9 cellular contexts compared by ENCODE assay signal in the genomic region with DNA sequence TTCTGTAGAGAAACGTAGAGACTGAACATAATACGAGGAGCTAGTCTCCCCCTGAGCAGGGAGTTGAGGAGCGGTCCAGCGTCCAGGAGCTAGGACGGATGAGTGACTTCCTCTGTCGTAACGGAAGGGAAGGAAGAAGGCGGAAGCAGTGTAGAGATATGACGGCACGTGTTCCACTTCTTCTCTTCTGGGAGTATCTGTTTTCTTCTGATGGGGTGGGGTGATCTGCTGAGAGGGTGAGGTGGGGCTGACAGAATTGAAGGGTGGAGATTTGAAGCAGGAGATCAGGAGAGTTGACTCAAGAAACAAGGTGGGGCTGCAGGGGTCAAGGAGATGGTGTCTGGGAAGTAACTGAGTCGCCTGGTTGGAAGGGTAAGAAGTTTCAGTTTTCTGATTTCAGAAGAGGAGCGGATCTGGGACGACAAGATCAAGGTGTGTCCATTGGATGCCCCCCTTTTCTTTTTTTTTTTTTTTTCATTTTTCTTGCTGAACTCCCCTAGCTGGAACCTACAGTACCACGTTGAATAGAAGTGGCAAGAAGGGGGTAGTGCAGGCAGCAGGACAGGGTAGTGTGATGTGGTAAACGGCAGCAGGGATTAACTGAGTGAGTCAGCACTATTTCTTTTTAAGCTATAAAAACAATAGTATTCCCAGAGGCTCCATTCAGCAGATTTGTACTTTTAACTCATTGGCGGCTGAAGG. TPM values are rescaled to one million over a fixed set of nuclear protein-coding genes. Genes with fewer than 3 reads are reported as not detected.
A peak's percentile ranks its signal among the peaks of the same experiment; 100 is the strongest.
DNase-seq lines count a peak whose midpoint lies in the region; ATAC-seq, FAIRE-seq and TF ChIP-seq lines count a peak whose summit lies in the region.
"Had no signal": no experiment of that assay in that cellular context is flagged by ENCODE, and none has a peak within 500 bp of the region (broad histone marks: within the 10 kb centered on the region; RNA-seq: fewer than 3 reads in every experiment).

No MANE protein-coding gene starts in this region.

- peaks cover 3% of the 10 kb centered on the region for H3K79me1 ChIP-seq in trophoblast cell (ENCODE audit: low read length)

- no peak overlapping the region for H3K18ac ChIP-seq in trophoblast cell (ENCODE audit: low read length)

- intact Hi-C loops in sciatic nerve (cut with DNase I): no loop called here

- H3K27me3 ChIP-seq in esophagus (ENCODE audit: control insufficient read depth in 1 of 2, insufficient read depth in 2 of 2, low read length in 2 of 2): no peaks in the 10 kb centered on the region
- H3K27me3 ChIP-seq in trophoblast cell (ENCODE audit: insufficient read depth, low read length): no peaks in the 10 kb centered on the region
- H3K27me3 ChIP-seq: cardiac muscle cell had no signal

- peak overlapping the region; percentile 87 to 94 for H3K27ac ChIP-seq in esophagus (ENCODE audit: low read depth in 2 of 2, low read length in 1 of 2)
- no peak overlapping the region for H3K27ac ChIP-seq in trophoblast cell (ENCODE audit: low read depth, low read length)
- H3K27ac ChIP-seq: cardiac muscle cell had no signal

- FAIRE-seq in GM12891 (lab: Jason Lieb, UNC) (peak; percentile 16), HTR-8/SVneo (lab: Jason Lieb, UNC) (no peak)

- H3K23ac ChIP-seq in trophoblast cell (ENCODE audit: low read length): no peak overlapping the region

- peaks cover 3 to 11% of the 10 kb centered on the region in 2 donors for H3K4me1 ChIP-seq in esophagus (ENCODE audit: control insufficient read depth in 2 of 2, insufficient read depth in 2 of 2, low read length in 1 of 2)
- H3K4me1 ChIP-seq in trophoblast cell (ENCODE audit: control insufficient read depth in 1 of 2, insufficient read depth in 2 of 2, low read length in 2 of 2): peaks cover 5 to 9% of the 10 kb centered on the region in 2 experiments

- H2BK5ac ChIP-seq in trophoblast cell (ENCODE audit: low read depth, low read length, poor library complexity): no peak overlapping the region

- H3K36me3 ChIP-seq in esophagus (ENCODE audit: control insufficient read depth in 2 of 2, insufficient read depth in 2 of 2, low read length in 1 of 2) (no peaks in the 10 kb centered on the region), trophoblast cell (ENCODE audit: control insufficient read depth in 1 of 2, insufficient read depth in 2 of 2, low read length in 2 of 2) (no peaks in the 10 kb centered on the region)
- H3K36me3 ChIP-seq: cardiac muscle cell had no signal

- WGBS in esophagus, 2 donors: 36 to 53% methylated on average over 16 of the region's 16 CpGs
- WGBS in trophoblast cell (ENCODE audit: extremely low coverage, insufficient coverage, insufficient read length): no CpG with 5 or more reads among the region's 16 CpGs

- no peak overlapping the region for H3K9ac ChIP-seq in trophoblast cell (ENCODE audit: low read length)

- in situ Hi-C loops in SK-MEL-5 (cut with HindIII; ENCODE audit: low pct_unique_long_range_greater_than_20kb, low sequenced_read_pairs): no loop called here

- no peak overlapping the region for H3K4me2 ChIP-seq in trophoblast cell (ENCODE audit: low read length)

- no peak for DNase-seq in GM12891 (ENCODE audit: insufficient read length, low spot score)
- peak; percentile 14 for DNase-seq in SK-MEL-5 (ENCODE audit: low read depth, low spot score)
- DNase-seq in sciatic nerve (ENCODE audit: low spot score): no peak
- no peak for DNase-seq in NCI-H1417 treated with DMSO at 0.1 percent for 48 hours (lab: John Stamatoyannopoulos, UW)
- no peak for DNase-seq in HTR-8/SVneo (ENCODE audit: insufficient read length, low spot score)
- no peak for DNase-seq in trophoblast cell

- H3K4ac ChIP-seq in trophoblast cell (ENCODE audit: low read depth, low read length): no peak overlapping the region

- H2BK12ac ChIP-seq in trophoblast cell (ENCODE audit: low read length): no peak overlapping the region

- no peaks in the 10 kb centered on the region for H3K79me2 ChIP-seq in trophoblast cell (ENCODE audit: control insufficient read depth, insufficient read depth, low read length, poor library complexity)

- H3K4me3 ChIP-seq in esophagus (ENCODE audit: low read depth in 1 of 2, low read length in 2 of 2) (peak overlapping the region; percentile 10 to 18), trophoblast cell (ENCODE audit: low read depth, low read length) (no peak overlapping the region)
- H3K4me3 ChIP-seq: cardiac muscle cell had no signal

- TF ChIP-seq POLR2A in GM12891 (IDR thresholded peaks at IDR 0.05; ENCODE audit: low read depth, low read length): no peak

- H3K9me3 ChIP-seq in esophagus (ENCODE audit: control insufficient read depth in 2 of 2, insufficient read depth in 1 of 2, low read depth in 1 of 2, low read length in 1 of 2) (no peaks in the 10 kb centered on the region), trophoblast cell (ENCODE audit: insufficient read depth, low read depth, low read length) (no peaks in the 10 kb centered on the region)

- no peak overlapping the region for H4K12ac ChIP-seq in trophoblast cell (ENCODE audit: low read depth, low read length)

- no peak overlapping the region for H4K8ac ChIP-seq in trophoblast cell (ENCODE audit: low read depth, low read length)

- H4K91ac ChIP-seq in trophoblast cell (ENCODE audit: low read depth, low read length): no peak overlapping the region

- ATAC-seq in sciatic nerve (peak; percentile 90), GM21717 (IDR thresholded peaks at IDR 0.05; ENCODE audit: unreplicated experiment) (no peak)

- H2AK5ac ChIP-seq in trophoblast cell (ENCODE audit: low read length): no peak overlapping the region

- H2AFZ ChIP-seq in trophoblast cell (ENCODE audit: insufficient read depth, low read length, poor library complexity): no peak overlapping the region

- no peak overlapping the region for H2BK120ac ChIP-seq in trophoblast cell (ENCODE audit: insufficient read depth, low read length, poor library complexity)

- no peak overlapping the region for H3K14ac ChIP-seq in trophoblast cell (ENCODE audit: low read length)

TF ChIP-seq in GM12891, 5 proteins besides CTCF, POLR2A, EP300 and RAD21:
- no peak for TF ChIP-seq SPI1 (IDR thresholded peaks at IDR 0.05; ENCODE audit: low read depth, low read length)
- no peak for TF ChIP-seq PAX5 (IDR thresholded peaks at IDR 0.05; ENCODE audit: insufficient read depth, low read length, severe bottlenecking)
- TF ChIP-seq POU2F2 (IDR thresholded peaks at IDR 0.05; ENCODE audit: low read depth, low read length): no peak
- TF ChIP-seq POLR2AphosphoS5 (IDR thresholded peaks at IDR 0.05; ENCODE audit: low read depth, low read length): no peak
- no peak for TF ChIP-seq TAF1 (IDR thresholded peaks at IDR 0.05; ENCODE audit: low read depth, low read length)

RNA-seq across cellular contexts. Expression of a gene that starts 50.7 kb away (rescaled TPM):
- polyA plus RNA-seq in GM12891 (2012; ENCODE audit: low read depth, missing spikeins): 1.0 TPM
- 21.3 and 21.5 TPM in 2 replicates for total RNA-seq in SK-MEL-5 (2014; rRNA removed; shearing (Covaris generic))
- 16.0 and 23.4 TPM in 2 replicates for polyA plus RNA-seq in SK-MEL-5 (2015; cell fraction: cytosol; rRNA removed)
- polyA plus RNA-seq in SK-MEL-5 (2015; cell fraction: nucleus; rRNA removed): 7.9 and 10.8 TPM in 2 replicates
- polyA plus RNA-seq in esophagus: 10 to 100 TPM in 1 of 2 donors, 1 to 10 TPM in 1; 9.9 to 12.0 TPM
- 56.9 TPM for total RNA-seq in sciatic nerve
- 11.2 TPM in 2 replicates for polyA plus RNA-seq in trophoblast cell (2013)

RNA-seq across cellular contexts. Expression of a gene that starts 58.9 kb away (rescaled TPM):
- polyA plus RNA-seq in GM12891 (2012; ENCODE audit: low read depth, missing spikeins): 33.4 TPM
- total RNA-seq in SK-MEL-5 (2014; rRNA removed; shearing (Covaris generic)): 54.5 and 59.8 TPM in 2 replicates
- 43.3 and 66.8 TPM in 2 replicates for polyA plus RNA-seq in SK-MEL-5 (2015; cell fraction: cytosol; rRNA removed)
- polyA plus RNA-seq in SK-MEL-5 (2015; cell fraction: nucleus; rRNA removed): 13.6 and 20.6 TPM in 2 replicates
- 100 to 1,000 TPM; 232 to 331 TPM for polyA plus RNA-seq in esophagus
- 42.8 TPM for total RNA-seq in sciatic nerve
- 53.9 and 57.1 TPM in 2 replicates for polyA plus RNA-seq in trophoblast cell (2013)
